ENCODE assay signal across 5 cellular contexts in the genomic region with DNA sequence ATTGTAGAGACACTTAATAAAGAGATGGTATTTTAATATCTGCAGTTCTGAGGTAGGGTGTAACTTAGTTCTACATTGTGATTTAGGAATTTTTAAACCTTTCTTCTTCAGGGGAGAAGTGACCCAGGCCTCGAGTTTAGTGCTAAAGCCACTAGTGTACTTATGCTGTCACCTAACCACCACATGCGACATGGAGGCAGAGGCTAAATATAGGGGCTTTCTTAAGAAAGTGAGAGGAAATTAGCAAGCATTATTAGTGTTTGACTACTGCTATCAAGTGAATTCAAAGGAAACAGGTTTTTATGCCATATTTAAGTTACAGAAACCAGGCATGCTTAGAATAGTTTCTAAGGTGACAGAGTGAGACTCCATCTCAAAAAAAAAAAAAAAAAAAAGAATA. TPM values are rescaled to one million over a fixed set of nuclear protein-coding genes. Genes with fewer than 3 reads are reported as not detected.
"Had no signal": no experiment of that assay in that cellular context is flagged by ENCODE, and none has a peak within 500 bp of the region (broad histone marks: within the 10 kb centered on the region; RNA-seq: fewer than 3 reads in every experiment).

No MANE protein-coding gene starts in this region.

RNA-seq across cellular contexts. Expression of a gene that starts 56.3 kb away (rescaled TPM):
- total RNA-seq: H4, HFFc6, HT1080, IMR-90, K562 had no signal
